15 cellular contexts compared by ENCODE assay signal in genomic region chr15:57476533-57476975, GRCh38.
DNase-seq lines count a peak whose midpoint lies in the region; ATAC-seq and TF ChIP-seq lines count a peak whose summit lies in the region.
"Had no signal": no experiment of that assay in that cellular context is flagged by ENCODE, and none has a peak within 500 bp of the region (broad histone marks: within the 10 kb centered on the region; RNA-seq: fewer than 3 reads in every experiment).

No MANE protein-coding gene starts in this region.

- H3K27me3 ChIP-seq in adipocyte (replicated peaks; ENCODE audit: control insufficient read depth, insufficient read depth, low read length): no peaks in the 10 kb centered on the region
- H3K27me3 ChIP-seq: dorsolateral prefrontal cortex had no signal

- H3K4me3 ChIP-seq in adipocyte (ENCODE audit: low read length) (no peak overlapping the region), fibroblast of villous mesenchyme (ENCODE audit: low read depth, low read length) (no peak overlapping the region)
- H3K4me3 ChIP-seq: dorsolateral prefrontal cortex, SK-N-MC had no signal

- TF ChIP-seq CTCF in fibroblast of villous mesenchyme (IDR thresholded peaks at IDR 0.05; ENCODE audit: insufficient read depth, low read depth, low read length) (no peak), omental fat pad (IDR thresholded peaks at IDR 0.05) (no peak)

- peaks cover 12% of the 10 kb centered on the region for H3K4me1 ChIP-seq in adipocyte (ENCODE audit: control insufficient read depth, insufficient read depth, low read length)

- no peaks in the 10 kb centered on the region for H3K36me3 ChIP-seq in adipocyte (ENCODE audit: control insufficient read depth, insufficient read depth, low read length, severe bottlenecking)

- no peak overlapping the region for H3K9ac ChIP-seq in adipocyte (ENCODE audit: low read length)

- H3K9me3 ChIP-seq in adipocyte (ENCODE audit: control insufficient read depth, low read length): no peaks in the 10 kb centered on the region

- DNase-seq in ELR (ENCODE audit: low read depth) (peak; percentile 60), adipocyte (ENCODE audit: low read depth) (peak; percentile 67), fibroblast of villous mesenchyme (ENCODE audit: low read depth) (peak; percentile 73), omental fat pad (ENCODE audit: low spot score) (no peak), CD1c-positive myeloid dendritic cell (ENCODE audit: extremely low spot score) (no peak), NCI-H1694 (lab: John Stamatoyannopoulos, UW) (no peak), NCI-H2081 treated with DMSO at 0.1 percent for 48 hours (lab: John Stamatoyannopoulos, UW) (no peak)
- DNase-seq: activated CD4-positive, alpha-beta T cell treated with anti-CD3 and anti-CD28 coated beads, Interleukin-2, amount 50 U/mL, for 4 hours; activated naive CD4-positive, alpha-beta T cell treated with Interleukin-2 at 50 U/mL for 16 hours; CD4-positive, CD25-positive, alpha-beta regulatory T cell; dorsolateral prefrontal cortex; NCI-H446 treated with DMSO at 0.1 percent for 48 hours; stimulated activated CD4-positive, alpha-beta T cell treated with anti-CD3 and anti-CD28 coated beads, Interleukin-4, amount 100 ng/mL, for 1 hour had no signal

- peak; percentile 12 for ATAC-seq in omental fat pad (ENCODE audit: low FRiP score)
- ATAC-seq in GM21717 (IDR thresholded peaks at IDR 0.05; ENCODE audit: unreplicated experiment): no peak

Comparison
In these comparisons a context has a peak if more than half of its experiments do, and no peak if none do; other contexts are left out.
1. DNase-seq: peak in ELR (single experiment), adipocyte (single experiment) and fibroblast of villous mesenchyme (single experiment); none in omental fat pad (single experiment), CD1c-positive myeloid dendritic cell (single experiment), NCI-H1694 (single experiment) and NCI-H2081 treated with DMSO at 0.1 percent for 48 hours (single experiment).